Comparison of ENCODE assay signal across 10 cellular contexts in the genomic region with DNA sequence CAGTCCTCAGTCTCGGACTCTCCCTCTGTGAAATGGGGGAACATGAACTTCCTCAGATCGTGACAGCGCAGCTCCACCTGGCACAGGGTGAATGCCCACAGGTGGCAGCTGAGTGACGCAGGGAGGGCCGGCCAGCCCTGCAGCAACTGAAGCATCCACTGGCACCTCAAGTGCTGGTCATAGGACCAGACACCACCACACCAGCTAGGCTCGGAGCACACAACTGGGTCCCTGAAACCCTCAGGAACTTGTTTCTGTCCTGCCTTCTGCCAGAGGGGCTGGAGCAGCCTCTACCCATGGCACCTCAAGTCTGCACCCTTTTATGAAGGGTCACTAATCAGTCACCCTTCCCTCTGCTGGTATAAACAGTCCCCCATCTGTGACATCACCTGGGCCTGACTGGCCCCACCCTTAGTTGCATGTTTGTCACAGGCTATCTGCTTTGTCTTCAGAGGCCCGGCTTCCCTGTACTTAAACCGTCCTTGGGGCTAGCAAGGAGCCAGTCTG. TPM values are rescaled to one million over a fixed set of nuclear protein-coding genes. Genes with fewer than 3 reads are reported as not detected.
DNase-seq lines count a peak whose midpoint lies in the region; ATAC-seq and TF ChIP-seq lines count a peak whose summit lies in the region.
"Had no signal": no experiment of that assay in that cellular context is flagged by ENCODE, and none has a peak within 500 bp of the region (broad histone marks: within the 10 kb centered on the region; RNA-seq: fewer than 3 reads in every experiment).

No MANE protein-coding gene starts in this region.

- H3K4me1 ChIP-seq in breast epithelium (peaks cover 25 to 39% of the 10 kb centered on the region in 2 donors), mammary epithelial cell (ENCODE audit: insufficient read depth, low read length) (peaks cover 62% of the 10 kb centered on the region), Karpas-422 (ENCODE audit: low read length) (peaks cover 81% of the 10 kb centered on the region), tibial nerve (peaks cover 0 to 86% (median 63%) of the 10 kb centered on the region in 4 donors)

- TF ChIP-seq EP300 in tibial nerve (IDR thresholded peaks at IDR 0.05) = no peak

- no peaks in the 10 kb centered on the region for H3K36me3 ChIP-seq in breast epithelium
- peaks cover 8% of the 10 kb centered on the region for H3K36me3 ChIP-seq in mammary epithelial cell (ENCODE audit: insufficient read depth, low read length)
- no peaks in the 10 kb centered on the region for H3K36me3 ChIP-seq in Karpas-422 (ENCODE audit: insufficient read depth, low read length)
- peaks cover 2 to 25% (median 5%) of the 10 kb centered on the region in 3 donors for H3K36me3 ChIP-seq in tibial nerve

- BruUV-seq in mammary epithelial cell (replicated peaks; lab: Mats Ljungman, UMichigan) = no TSS peak

- H3K79me2 ChIP-seq in mammary epithelial cell (ENCODE audit: insufficient read depth, low read length) = peaks cover 36% of the 10 kb centered on the region
- H3K79me2 ChIP-seq in Karpas-422 (ENCODE audit: low read length) = no peaks in the 10 kb centered on the region

- ATAC-seq in HG02623 (IDR thresholded peaks at IDR 0.05; ENCODE audit: unreplicated experiment) = no peak

- in situ Hi-C loops in mammary epithelial cell (cut with MboI; ENCODE audit: low sequenced_read_pairs in 2 of 2) = no loop called here

- no peak overlapping the region for H3K4me3 ChIP-seq in breast epithelium
- H3K4me3 ChIP-seq in mammary epithelial cell (replicated peaks in 1 of 3; ENCODE audit: insufficient read depth in 1 of 3, low read depth in 2 of 3, low read length in 3 of 3) = no peak overlapping the region
- peak overlapping the region; percentile 31; the same call in 1 of the 2 replicates for H3K4me3 ChIP-seq in Karpas-422 (ENCODE audit: low read length)
- H3K4me3 ChIP-seq in tibial nerve = no peak overlapping the region

- H3K27me3 ChIP-seq in breast epithelium (no peaks in the 10 kb centered on the region), mammary epithelial cell (ENCODE audit: insufficient read depth, low read length) (no peaks in the 10 kb centered on the region), Karpas-422 (ENCODE audit: low read length) (no peaks in the 10 kb centered on the region), tibial nerve (no peaks in the 10 kb centered on the region)

- TF ChIP-seq POLR2A in breast epithelium (IDR thresholded peaks at IDR 0.05) (no peak), erythroblast (IDR thresholded peaks at IDR 0.05; ENCODE audit: low read length) (no peak), tibial nerve (IDR thresholded peaks at IDR 0.05) (no peak)

- H3K4me2 ChIP-seq in mammary epithelial cell (ENCODE audit: insufficient read depth, low read depth, low read length) (no peak overlapping the region), Karpas-422 (ENCODE audit: low read depth, low read length, poor library complexity, severe bottlenecking) (peak overlapping the region; percentile 62)

- H3K27ac ChIP-seq in breast epithelium (peak overlapping the region; percentile 42 to 69), mammary epithelial cell (ENCODE audit: insufficient read depth, low read depth, low read length) (no peak overlapping the region), Karpas-422 (ENCODE audit: low read length) (peak overlapping the region; percentile 95), tibial nerve (peak overlapping the region in 3 of 4 donors; percentile 58 to 78 (median 76))
- H3K27ac ChIP-seq: C4-2B had no signal

- intact Hi-C loops in breast epithelium (cut with DNase I; ENCODE audit: low total_unique reads) = loop anchor here (10.0 kb wide), 1 partner anchor 163 kb away; a partner anchor contains a TSS
- intact Hi-C loops in mammary epithelial cell (cut with micrococcal nuclease) = no loop called here

- H2AFZ ChIP-seq in mammary epithelial cell (ENCODE audit: low read depth, low read length) (no peak overlapping the region), Karpas-422 (ENCODE audit: low read length) (no peak overlapping the region)

- CTCF ChIA-PET in mammary epithelial cell (lab: Charles Lee; ENCODE audit: low non-redundant PET) = interaction anchor here (1.0 kb wide), 1 partner anchor 36 kb away, joined by 3 read pairs; no protein-coding TSS in a partner anchor

- H3K9me2 ChIP-seq in Karpas-422 (replicated peaks; ENCODE audit: insufficient read depth, low read length) = no peaks in the 10 kb centered on the region

- 90% methylated on average over 8 of the region's 8 CpGs for WGBS in mammary epithelial cell (ENCODE audit: low coverage, missing lambda C conversion rate)
- WGBS in tibial nerve, 2 donors = 73 to 87% methylated on average over 8 of the region's 8 CpGs

- no peaks in the 10 kb centered on the region for H3K9me3 ChIP-seq in breast epithelium
- no peaks in the 10 kb centered on the region for H3K9me3 ChIP-seq in mammary epithelial cell (replicated peaks; ENCODE audit: insufficient read depth, low read length)
- no peaks in the 10 kb centered on the region for H3K9me3 ChIP-seq in Karpas-422 (ENCODE audit: low read length)
- H3K9me3 ChIP-seq in tibial nerve = no peaks in the 10 kb centered on the region

- no peaks in the 10 kb centered on the region for H4K20me1 ChIP-seq in mammary epithelial cell (ENCODE audit: insufficient read depth, low read length)
- H4K20me1 ChIP-seq in Karpas-422 (ENCODE audit: insufficient read depth, low read depth, low read length) = no peaks in the 10 kb centered on the region

- no peak for TF ChIP-seq CTCF in breast epithelium (IDR thresholded peaks at IDR 0.05)
- TF ChIP-seq CTCF in mammary epithelial cell (conservative IDR thresholded peaks at IDR 0.05 in 1 of 2, IDR thresholded peaks at IDR 0.05 in 1 of 2; ENCODE audit: extremely low read depth in 1 of 2, insufficient read depth in 1 of 2, low read depth in 1 of 2, low read length in 2 of 2) = no peak
- no peak for TF ChIP-seq CTCF in tibial nerve (IDR thresholded peaks at IDR 0.05)

- H3K9ac ChIP-seq in mammary epithelial cell (ENCODE audit: insufficient read depth, low read length) (no peak overlapping the region), Karpas-422 (ENCODE audit: low read length) (peak overlapping the region; percentile 61)

- DNase-seq in breast epithelium (ENCODE audit: low spot score in 2 of 2) (no peak), mammary epithelial cell (no peak), Karpas-422 (peak; percentile 70), erythroblast (lab: John Stamatoyannopoulos, UW) (peak; percentile 78 to 81), tibial nerve (ENCODE audit: low spot score in 2 of 2) (no peak), EL (no peak)
- no peak for DNase-seq in stimulated activated naive CD4-positive, alpha-beta T cell treated with Interleukin-2 at 50 U/mL for 16 hours (lab: John Stamatoyannopoulos, UW)
- DNase-seq: NCI-H1048 had no signal

- dilution Hi-C loops in mammary epithelial cell (cut with HindIII; ENCODE audit: low sequenced_read_pairs) = loop anchor here (5.0 kb wide), 3 partner anchors 40 to 165 kb away; no protein-coding TSS in a partner anchor

RNA-seq across cellular contexts. Expression of a gene that starts 7.4 kb away (rescaled TPM):
- 10 to 100 TPM in 1 of 3 donors, 1 to 10 TPM in 1, not detected in 1; 5.9 to 14.9 TPM for total RNA-seq in breast epithelium
- total RNA-seq in mammary epithelial cell = 10 to 100 TPM; 10.5 to 18.7 TPM
- 3.7 TPM for polyA plus RNA-seq in mammary epithelial cell
- polyA minus RNA-seq in mammary epithelial cell = 8.1 TPM
- 0.15 and 0.22 TPM in 2 replicates for total RNA-seq in Karpas-422 (2014; rRNA removed; shearing (Covaris generic); ENCODE audit: low replicate concordance)
- total RNA-seq in tibial nerve = under 1 TPM in 3 of 4 donors, not detected in 1; under 0.01 to 0.30 (median 0.21) TPM

RNA-seq across cellular contexts. Expression of a gene that starts 26.5 kb away (rescaled TPM):
- total RNA-seq in breast epithelium (10 to 100 TPM; 26.9 to 45.4 (median 31.2) TPM), mammary epithelial cell (100 to 1,000 TPM in 1 of 2 donors, 10 to 100 TPM in 1; 71.2 to 172 TPM), tibial nerve (10 to 100 TPM; 35.2 to 93.9 (median 42.6) TPM)
- 219 TPM for polyA plus RNA-seq in mammary epithelial cell
- 255 TPM for polyA minus RNA-seq in mammary epithelial cell
- 30.8 and 77.3 TPM in 2 replicates for total RNA-seq in Karpas-422 (2014; rRNA removed; shearing (Covaris generic); ENCODE audit: low replicate concordance)

RNA-seq across cellular contexts. Expression of a gene that starts 41.5 kb away (rescaled TPM):
- 10 to 100 TPM; 11.4 to 19.0 (median 14.8) TPM for total RNA-seq in breast epithelium
- total RNA-seq in mammary epithelial cell = 10 to 100 TPM; 20.7 to 35.7 TPM
- polyA plus RNA-seq in mammary epithelial cell = 24.7 TPM
- 23.4 TPM for polyA minus RNA-seq in mammary epithelial cell
- total RNA-seq in Karpas-422 (2014; rRNA removed; shearing (Covaris generic); ENCODE audit: low replicate concordance) = 27.6 and 28.3 TPM in 2 replicates
- 10 to 100 TPM; 15.3 to 30.9 (median 19.7) TPM for total RNA-seq in tibial nerve

RNA-seq across cellular contexts. Expression of a gene that starts 48.9 kb away (rescaled TPM):
- total RNA-seq in breast epithelium = 10 to 100 TPM in 2 of 3 donors, 1 to 10 TPM in 1; 7.7 to 16.1 (median 14.0) TPM
- total RNA-seq in mammary epithelial cell = 10 to 100 TPM; 15.4 to 15.5 TPM
- polyA plus RNA-seq in mammary epithelial cell = 7.9 TPM
- polyA minus RNA-seq in mammary epithelial cell = 41.4 TPM
- 62.0 and 84.2 TPM in 2 replicates for total RNA-seq in Karpas-422 (2014; rRNA removed; shearing (Covaris generic); ENCODE audit: low replicate concordance)
- total RNA-seq in tibial nerve = 10 to 100 TPM; 10.6 to 22.2 (median 13.5) TPM

Comparison
In these comparisons a context has a peak if more than half of its experiments do, and no peak if none do; other contexts are left out.
1. DNase-seq: peak in Karpas-422 (single experiment) and erythroblast (2 of 2); none in breast epithelium (0 of 2), mammary epithelial cell (single experiment), tibial nerve (0 of 2), stimulated activated naive CD4-positive, alpha-beta T cell treated with Interleukin-2 at 50 U/mL for 16 hours (single experiment) and EL (single experiment).